ENCODE assay signal across 8 cellular contexts in genomic region chr3:39405687-39406367, GRCh38. TPM values are rescaled to one million over a fixed set of nuclear protein-coding genes. Genes with fewer than 3 reads are reported as not detected.
DNase-seq lines count a peak whose midpoint lies in the region; ATAC-seq, FAIRE-seq and TF ChIP-seq lines count a peak whose summit lies in the region.

No MANE protein-coding gene starts in this region.

- H3K9me3 ChIP-seq in skeletal muscle satellite cell (replicated peaks; ENCODE audit: low read length): no peaks in the 10 kb centered on the region

- FAIRE-seq in HTR-8/SVneo (lab: Jason Lieb, UNC): no peak

- H3K36me3 ChIP-seq in H7 (replicated peaks; ENCODE audit: control insufficient read depth, insufficient read depth, low read length) (peaks cover 22% of the 10 kb centered on the region), skeletal muscle satellite cell (ENCODE audit: insufficient read depth, low read length) (peaks cover 39% of the 10 kb centered on the region)

- H3K36me3 Mint-ChIP-seq in activated B cell treated with CpG ODN at 0.5 μM for 24 hours (ENCODE audit: low read depth) (peaks cover 57% of the 10 kb centered on the region), glutamatergic neuron (ENCODE audit: unreplicated experiment) (no peaks in the 10 kb centered on the region)

- H3K4me3 Mint-ChIP-seq in activated B cell treated with CpG ODN at 0.5 μM for 24 hours: peak overlapping the region; percentile 94
- peak overlapping the region; percentile 92 for H3K4me3 Mint-ChIP-seq in glutamatergic neuron (ENCODE audit: unreplicated experiment)

- H3K4me1 ChIP-seq in skeletal muscle satellite cell (ENCODE audit: control insufficient read depth, insufficient read depth, low read length): peaks cover 10% of the 10 kb centered on the region

- intact Hi-C loops in activated B cell treated with CpG ODN at 0.5 μM for 24 hours (cut with micrococcal nuclease): loop anchor here (1.0 to 2.0 kb wide), 7 partner anchors 17 to 1269 kb away; partner anchors contain the start of genes ACAA1, EIF1B, GORASP1 and SCN11A

- H3K4me1 Mint-ChIP-seq in activated B cell treated with CpG ODN at 0.5 μM for 24 hours (peaks cover 40% of the 10 kb centered on the region), glutamatergic neuron (ENCODE audit: low read depth, unreplicated experiment) (peaks cover 7% of the 10 kb centered on the region)

- H3K27me3 ChIP-seq in H7 (ENCODE audit: control insufficient read depth, insufficient read depth, low read length) (no peaks in the 10 kb centered on the region), skeletal muscle satellite cell (ENCODE audit: control insufficient read depth, insufficient read depth, low read length) (no peaks in the 10 kb centered on the region)

- CTCF ChIA-PET in activated B cell treated with CpG ODN at 0.5 μM for 24 hours (lab: Charles Lee): interaction anchor here (1.2 to 3.7 kb wide), 3 partner anchors 17 to 216 kb away, joined by 4 to 16 read pairs (median 4); no protein-coding TSS in a partner anchor

- peak overlapping the region; percentile 94 for H3K4me2 ChIP-seq in skeletal muscle satellite cell (ENCODE audit: low read length)

- peak overlapping the region; percentile 92 for H3K9ac ChIP-seq in skeletal muscle satellite cell (ENCODE audit: low read depth, low read length)

- ATAC-seq in activated B cell treated with CpG ODN at 0.5 μM for 24 hours (ENCODE audit: low read depth): no peak

- no peaks in the 10 kb centered on the region for H3K9me3 Mint-ChIP-seq in activated B cell treated with CpG ODN at 0.5 μM for 24 hours
- H3K9me3 Mint-ChIP-seq in glutamatergic neuron (ENCODE audit: unreplicated experiment): peaks cover 8% of the 10 kb centered on the region

- no peak for TF ChIP-seq CTCF in activated B cell treated with CpG ODN at 0.5 μM for 24 hours (IDR thresholded peaks at IDR 0.05)
- no peak for TF ChIP-seq CTCF in glutamatergic neuron (IDR thresholded peaks at IDR 0.05; ENCODE audit: partially characterized antibody, unreplicated experiment)

- H3K27ac Mint-ChIP-seq in activated B cell treated with CpG ODN at 0.5 μM for 24 hours (peak overlapping the region; percentile 96), glutamatergic neuron (ENCODE audit: unreplicated experiment) (peak overlapping the region; percentile 98)

- peak overlapping the region; percentile 72 for H3K4me3 ChIP-seq in H7 (ENCODE audit: insufficient read depth, low read depth, low read length)
- peak overlapping the region; percentile 86 for H3K4me3 ChIP-seq in skeletal muscle satellite cell (ENCODE audit: low read length)

- DNase-seq in H7 (no peak), activated B cell treated with CpG ODN at 0.5 μM for 24 hours (no peak), glutamatergic neuron (no peak), HTR-8/SVneo (ENCODE audit: insufficient read length, low spot score) (no peak), NCI-H187 treated with DMSO at 0.1 percent for 48 hours (lab: John Stamatoyannopoulos, UW) (no peak)
- DNase-seq in stimulated activated CD4-positive, alpha-beta T cell treated with anti-CD3 and anti-CD28 coated beads, Interleukin-4, amount 100 ng/mL, for 1 hour: no peak
- no peak for DNase-seq in stimulated activated naive CD4-positive, alpha-beta T cell (lab: John Stamatoyannopoulos, UW)

- H3K27me3 Mint-ChIP-seq in activated B cell treated with CpG ODN at 0.5 μM for 24 hours: no peaks in the 10 kb centered on the region
- peaks cover 5% of the 10 kb centered on the region for H3K27me3 Mint-ChIP-seq in glutamatergic neuron (ENCODE audit: unreplicated experiment)

- POLR2A ChIA-PET in activated B cell treated with CpG ODN at 0.5 μM for 24 hours (lab: Charles Lee): interaction anchor here (1.2 to 5.9 kb wide), 8 partner anchors 9 to 1269 kb away, joined by 4 to 101 read pairs (median 6); partner anchors contain the start of genes ACAA1, GORASP1, SLC25A38 and TTC21A

RNA-seq across cellular contexts. Expression of gene RPSA, which starts 0.7 kb away (rescaled TPM):
- total RNA-seq in H7 (2014; rRNA removed; shearing (Covaris generic)): 3,033 and 3,141 TPM in 2 replicates
- 2,697 and 2,952 TPM in 2 replicates for total RNA-seq in activated B cell treated with CpG ODN at 0.5 μM for 24 hours
- total RNA-seq in glutamatergic neuron (ENCODE audit: unreplicated experiment): 716 TPM
- total RNA-seq in skeletal muscle satellite cell (2012; rRNA removed): 1,043 and 1,269 TPM in 2 replicates

RNA-seq across cellular contexts. Expression of gene SLC25A38, which starts 22.7 kb away (rescaled TPM):
- 45.1 and 50.7 TPM in 2 replicates for total RNA-seq in H7 (2014; rRNA removed; shearing (Covaris generic))
- total RNA-seq in activated B cell treated with CpG ODN at 0.5 μM for 24 hours (51.6 and 52.9 TPM in 2 replicates), glutamatergic neuron (ENCODE audit: unreplicated experiment) (21.1 TPM)
- 13.7 and 14.9 TPM in 2 replicates for total RNA-seq in skeletal muscle satellite cell (2012; rRNA removed)
